8 cellular contexts compared by ENCODE assay signal in genomic region chr4:79917246-79917645, GRCh38.
DNase-seq lines count a peak whose midpoint lies in the region; FAIRE-seq and TF ChIP-seq lines count a peak whose summit lies in the region.

No MANE protein-coding gene starts in this region.

- TF ChIP-seq RAD21 in H1 (IDR thresholded peaks at IDR 0.05 in 1 of 2, conservative IDR thresholded peaks at IDR 0.05 in 1 of 2; ENCODE audit: low read depth in 2 of 2, low read length in 2 of 2) = peak; percentile 74 to 81

- peak; percentile 62 for FAIRE-seq in H1 (lab: Jason Lieb, UNC)

- no peak overlapping the region for H3K4me3 Mint-ChIP-seq in neural progenitor cell

- H2AK5ac ChIP-seq in H1 (ENCODE audit: low read depth, low read length) = no peak overlapping the region

- no peaks in the 10 kb centered on the region for H3K27me3 Mint-ChIP-seq in neural progenitor cell (ENCODE audit: insufficient read depth, low read depth)

- no peak overlapping the region for H2BK12ac ChIP-seq in H1 (ENCODE audit: low read depth, low read length)

- H3K27me3 ChIP-seq in H1 (replicated peaks in 1 of 4; ENCODE audit: control insufficient read depth in 3 of 4, extremely low read depth in 1 of 4, insufficient read depth in 3 of 4, low read length in 3 of 4) = no peaks in the 10 kb centered on the region
- H3K27me3 ChIP-seq in neural progenitor cell = no peaks in the 10 kb centered on the region

- H3F3A ChIP-seq in neural progenitor cell (ENCODE audit: low read depth) = no peaks in the 10 kb centered on the region

- H4K91ac ChIP-seq in H1 (replicated peaks; ENCODE audit: insufficient read length, low read length) = no peak overlapping the region

- TF ChIP-seq CTCF in GM12873 (IDR thresholded peaks at IDR 0.05; ENCODE audit: insufficient read depth, low read depth, low read length, missing control alignments) (peak; percentile 82), H1 (IDR thresholded peaks at IDR 0.05; ENCODE audit: control extremely low read depth in 1 of 3, insufficient read depth in 1 of 3, low read depth in 1 of 3, low read length in 3 of 3) (peak; percentile 72 to 75 (median 74)), neural progenitor cell (IDR thresholded peaks at IDR 0.05) (peak; percentile 77)

- TF ChIP-seq POLR2A in H1 (IDR thresholded peaks at IDR 0.05; ENCODE audit: control extremely low read depth in 1 of 2, low read depth in 2 of 2, low read length in 2 of 2) = no peak

- no peak overlapping the region for H4K5ac ChIP-seq in H1 (ENCODE audit: insufficient read length, low read depth, low read length)

- H3K36me3 ChIP-seq in H1 (ENCODE audit: control insufficient read depth in 2 of 4, insufficient read depth in 4 of 4, low read length in 3 of 4) (no peaks in the 10 kb centered on the region), neural progenitor cell (no peaks in the 10 kb centered on the region)

- no peak overlapping the region for H3K56ac ChIP-seq in H1 (replicated peaks; ENCODE audit: insufficient read length, low read depth, low read length)

- H3K9ac ChIP-seq in H1 (replicated peaks in 1 of 4; ENCODE audit: extremely low read depth in 1 of 4, low read depth in 3 of 4, low read length in 3 of 4) = no peak overlapping the region
- no peak overlapping the region for H3K9ac ChIP-seq in neural progenitor cell

- H3K4ac ChIP-seq in H1 (replicated peaks; ENCODE audit: insufficient read length, low read depth, low read length) = no peak overlapping the region

- H3K27ac ChIP-seq in H1 (ENCODE audit: low read depth, low read length) (no peak overlapping the region), neural progenitor cell (no peak overlapping the region)

- H3K4me1 ChIP-seq in H1 (replicated peaks in 1 of 4; ENCODE audit: control insufficient read depth in 3 of 4, insufficient read depth in 4 of 4, low read length in 3 of 4) (no peaks in the 10 kb centered on the region), neural progenitor cell (no peaks in the 10 kb centered on the region)

- POLR2A ChIA-PET in H1 (lab: Charles Lee; ENCODE audit: partially characterized antibody) = no interaction called here

- H3K14ac ChIP-seq in H1 (ENCODE audit: insufficient read length) = no peak overlapping the region

- H3K4me3 ChIP-seq in H1 (ENCODE audit: extremely low read depth in 1 of 4, insufficient read depth in 2 of 4, low read depth in 3 of 4, low read length in 4 of 4) = no peak overlapping the region
- H3K4me3 ChIP-seq in neural progenitor cell = no peak overlapping the region

- H3K4me2 ChIP-seq in H1 (ENCODE audit: insufficient read depth in 1 of 2, low read depth in 2 of 2, low read length in 2 of 2) (no peak overlapping the region), neural progenitor cell (no peak overlapping the region)

- no peaks in the 10 kb centered on the region for H3K9me3 ChIP-seq in H1 (ENCODE audit: insufficient read depth in 2 of 2, low read depth in 1 of 2, low read length in 1 of 2)
- no peaks in the 10 kb centered on the region for H3K9me3 ChIP-seq in neural progenitor cell (ENCODE audit: low read depth)

- no peaks in the 10 kb centered on the region for H3K79me1 ChIP-seq in H1 (ENCODE audit: low read depth, low read length)

- no peak for TF ChIP-seq EP300 in H1 (IDR thresholded peaks at IDR 0.05; ENCODE audit: borderline replicate concordance in 1 of 2, low read depth in 2 of 2, low read length in 2 of 2)

- no peak overlapping the region for H3K27ac Mint-ChIP-seq in neural progenitor cell

- H4K20me1 ChIP-seq in H1 (replicated peaks in 1 of 2; ENCODE audit: control insufficient read depth in 1 of 2, insufficient read depth in 2 of 2, low read length in 2 of 2) (no peaks in the 10 kb centered on the region), neural progenitor cell (ENCODE audit: low read depth) (no peaks in the 10 kb centered on the region)

- no peak overlapping the region for H3K18ac ChIP-seq in H1 (ENCODE audit: extremely low read depth, low read length)

- H2AFZ ChIP-seq in H1 (ENCODE audit: low read length) (no peak overlapping the region; the same call in 1 of the 2 replicates), neural progenitor cell (replicated peaks) (no peak overlapping the region)

- H2BK15ac ChIP-seq in H1 (ENCODE audit: low read length) = no peak overlapping the region

- no peak overlapping the region for H2BK5ac ChIP-seq in H1 (ENCODE audit: low read depth, low read length)

- 86% methylated on average over 1 of the region's 1 CpG; no CpG with 5 or more reads in 1 of the 2 experiments for WGBS in H1 (ENCODE audit: extremely low coverage in 1 of 2, insufficient coverage in 1 of 2, insufficient read length in 1 of 2, insufficient replicate concordance in 2 of 2, low coverage in 1 of 2, low lambda C conversion rate in 2 of 2, missing lambda C conversion rate in 1 of 2), 2 experiments

- no peak overlapping the region for H2BK20ac ChIP-seq in H1 (ENCODE audit: low read length)

- H2BK120ac ChIP-seq in H1 (replicated peaks; ENCODE audit: low read depth, low read length) = no peak overlapping the region

- CTCF ChIA-PET in H1 (lab: Charles Lee; ENCODE audit: partially characterized antibody) = interaction anchor here (0.6 to 1.1 kb wide), 5 partner anchors 16 to 265 kb away, joined by 3 read pairs; no protein-coding TSS in a partner anchor

- no peaks in the 10 kb centered on the region for H3K23me2 ChIP-seq in H1 (ENCODE audit: low read depth, low read length)

- H3K4me1 Mint-ChIP-seq in neural progenitor cell = no peaks in the 10 kb centered on the region

- no peaks in the 10 kb centered on the region for H3K36me3 Mint-ChIP-seq in neural progenitor cell

- H4K8ac ChIP-seq in H1 (ENCODE audit: extremely low read depth, insufficient read depth, low read length) = no peak overlapping the region

- no peak overlapping the region for H3K23ac ChIP-seq in H1 (ENCODE audit: insufficient read length)

- H3K79me2 ChIP-seq in H1 (ENCODE audit: control insufficient read depth in 1 of 2, insufficient read depth in 2 of 2, low read length in 2 of 2) = no peaks in the 10 kb centered on the region
- no peaks in the 10 kb centered on the region for H3K79me2 ChIP-seq in neural progenitor cell (ENCODE audit: low read depth)

- peak; percentile 4 for DNase-seq in GOT3 (lab: John Stamatoyannopoulos, UW)
- DNase-seq in LoVo (ENCODE audit: low spot score) = peak; percentile 32
- peak; percentile 3 for DNase-seq in activated CD4-positive, CD25-positive, alpha-beta regulatory T cell treated with anti-CD3 and anti-CD28 coated beads, Interleukin-2, amount 50 U/mL, for 16 hours (ENCODE audit: low read depth, low spot score)
- peak; percentile 47 to 60 for DNase-seq in H1 (ENCODE audit: low read depth in 1 of 2, low spot score in 2 of 2)
- DNase-seq in neural progenitor cell (ENCODE audit: low spot score) = peak; percentile 66
- no peak for DNase-seq in medulla oblongata (ENCODE audit: extremely low spot score)
- no peak for DNase-seq in NCI-H2107 treated with DMSO at 0.1 percent for 48 hours (lab: John Stamatoyannopoulos, UW; ENCODE audit: unreplicated experiment)

- H3K9me3 Mint-ChIP-seq in neural progenitor cell = no peaks in the 10 kb centered on the region

TF ChIP-seq in H1, 55 proteins besides CTCF, POLR2A, EP300 and RAD21:
- TF ChIP-seq RBBP5 (IDR thresholded peaks at IDR 0.05; ENCODE audit: borderline replicate concordance, low read depth, low read length) (no peak), YY1 (IDR thresholded peaks at IDR 0.05; ENCODE audit: low read depth, low read length) (peak; percentile 51; the same call in 1 of the 2 replicates)
TF ChIP-seq in H1: peak in this region for 1.

Comparison
In these comparisons a context has a peak if more than half of its experiments do, and no peak if none do; other contexts are left out.
1. DNase-seq: peak in GOT3 (single experiment), LoVo (single experiment), activated CD4-positive, CD25-positive, alpha-beta regulatory T cell treated with anti-CD3 and anti-CD28 coated beads, Interleukin-2, amount 50 U/mL, for 16 hours (single experiment), H1 (2 of 2) and neural progenitor cell (single experiment); none in medulla oblongata (single experiment) and NCI-H2107 treated with DMSO at 0.1 percent for 48 hours (single experiment).
2. Peak in every context shown above with its lines, with median percentiles within 50 percentile points of each other: CTCF ChIP-seq.